In the genomic region with DNA sequence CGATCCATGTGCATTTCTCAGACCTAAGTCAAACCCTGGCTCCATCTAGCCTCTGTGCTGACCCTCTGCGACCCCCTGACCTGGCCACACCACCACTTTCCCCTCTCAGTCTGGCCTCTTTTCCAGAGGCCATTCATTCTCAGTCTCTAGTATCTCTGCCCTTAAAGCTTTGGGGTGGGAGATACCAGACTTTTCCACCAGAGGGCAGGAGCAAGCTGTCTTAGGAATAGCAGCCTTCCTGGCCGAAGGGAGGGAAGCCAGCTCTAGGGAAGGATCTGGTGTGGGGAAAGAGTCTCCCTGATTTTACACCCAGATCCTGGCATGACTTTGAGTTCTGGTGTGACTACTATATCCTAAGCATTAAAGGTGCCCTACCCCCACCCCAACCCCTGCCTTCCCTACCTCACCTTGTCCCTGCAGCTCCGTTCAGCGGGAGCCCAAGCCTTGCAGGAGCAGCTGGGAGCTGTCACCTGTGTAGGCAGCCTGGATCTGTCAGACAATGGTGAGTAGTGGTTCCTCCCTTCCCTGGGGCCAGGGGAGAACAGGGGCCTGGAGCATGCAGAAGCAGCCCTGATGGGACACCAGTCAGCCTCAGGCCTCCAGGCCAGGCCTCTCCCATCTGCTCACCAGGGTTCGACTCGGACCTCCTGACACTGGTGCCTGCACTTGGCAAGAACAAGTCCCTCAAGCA, we compare ENCODE assay signal across 8 cellular contexts. TPM values are rescaled to one million over a fixed set of nuclear protein-coding genes. Genes with fewer than 3 reads are reported as not detected.
DNase-seq lines count a peak whose midpoint lies in the region; ATAC-seq and TF ChIP-seq lines count a peak whose summit lies in the region.

No MANE protein-coding gene starts in this region.

- H3K4me1 Mint-ChIP-seq in T-helper 2 cell treated with Interferon-gamma antibody and Interleukin-4, amounts not matched to agents 5 μg/mL and 100 μg/mL, for 36 hours (ENCODE audit: low read depth), result peaks cover 3% of the 10 kb centered on the region

- DNase-seq in DMS153 (lab: John Stamatoyannopoulos, UW) (peak; percentile 31), NB4 (ENCODE audit: low read depth) (peak; percentile 70), lung microvascular endothelial cell (ENCODE audit: low read depth in 2 of 2) (peak; percentile 63 to 73), vagina (ENCODE audit: extremely low spot score in 2 of 2) (no peak)
- DNase-seq in T-helper 2 cell treated with Interferon-gamma antibody and Interleukin-4, amounts not matched to agents 5 μg/mL and 100 μg/mL, for 36 hours (ENCODE audit: low spot score), result peak; percentile 35
- peak; percentile 61 for DNase-seq in effector CD8-positive, alpha-beta T cell (lab: John Stamatoyannopoulos, UW)

- intact Hi-C loops in vagina (cut with DNase I), result loop anchor here (5.0 kb wide), 1 partner anchor 44 kb away; no protein-coding TSS in a partner anchor

- ATAC-seq in GM21447 (IDR thresholded peaks at IDR 0.05; ENCODE audit: unreplicated experiment) (peak; percentile 59), GM21526 (IDR thresholded peaks at IDR 0.05; ENCODE audit: low FRiP score, unreplicated experiment) (no peak)

- H3K9me3 ChIP-seq in vagina, result no peaks in the 10 kb centered on the region

- H3K4me1 ChIP-seq in vagina, result no peaks in the 10 kb centered on the region

- no peaks in the 10 kb centered on the region for H3K9me3 Mint-ChIP-seq in T-helper 2 cell treated with Interferon-gamma antibody and Interleukin-4, amounts not matched to agents 5 μg/mL and 100 μg/mL, for 36 hours

- no peak overlapping the region for H3K4me3 ChIP-seq in NB4 (ENCODE audit: low read depth, low read length)
- no peak overlapping the region for H3K4me3 ChIP-seq in vagina

- no peaks in the 10 kb centered on the region for H3K36me3 Mint-ChIP-seq in T-helper 2 cell treated with Interferon-gamma antibody and Interleukin-4, amounts not matched to agents 5 μg/mL and 100 μg/mL, for 36 hours (ENCODE audit: low read depth)

- TF ChIP-seq POLR2A in NB4 (IDR thresholded peaks at IDR 0.05; ENCODE audit: extremely low read depth, insufficient read length) (no peak), vagina (IDR thresholded peaks at IDR 0.05) (no peak)

- no peak overlapping the region for H3K4me3 Mint-ChIP-seq in T-helper 2 cell treated with Interferon-gamma antibody and Interleukin-4, amounts not matched to agents 5 μg/mL and 100 μg/mL, for 36 hours

- H3K27ac Mint-ChIP-seq in T-helper 2 cell treated with Interferon-gamma antibody and Interleukin-4, amounts not matched to agents 5 μg/mL and 100 μg/mL, for 36 hours, result peak overlapping the region; percentile 66

- TF ChIP-seq CTCF in NB4 (IDR thresholded peaks at IDR 0.05; ENCODE audit: low read depth, low read length), result peak; percentile 83
- TF ChIP-seq CTCF in vagina (IDR thresholded peaks at IDR 0.05), result peak; percentile 84 to 92 (median 85)

- H3K27me3 ChIP-seq in vagina, result no peaks in the 10 kb centered on the region

- no peak overlapping the region for H3K27ac ChIP-seq in vagina

- H3K36me3 ChIP-seq in vagina, result no peaks in the 10 kb centered on the region

- peaks cover 2% of the 10 kb centered on the region for H3K27me3 Mint-ChIP-seq in T-helper 2 cell treated with Interferon-gamma antibody and Interleukin-4, amounts not matched to agents 5 μg/mL and 100 μg/mL, for 36 hours (ENCODE audit: low read depth)

RNA-seq across cellular contexts. Expression of a gene that starts 6.6 kb away (rescaled TPM):
- total RNA-seq in lung microvascular endothelial cell, result under 0.01 TPM in 1 of 2 replicates, not detected in the other
- total RNA-seq in vagina, result 1.2 TPM

RNA-seq across cellular contexts. Expression of a gene that starts 13.0 kb away (rescaled TPM):
- not detected in 2 replicates for total RNA-seq in lung microvascular endothelial cell
- total RNA-seq in vagina, result not detected

RNA-seq across cellular contexts. Expression of a gene that starts 35.7 kb away (rescaled TPM):
- total RNA-seq in lung microvascular endothelial cell, result 7.6 and 9.7 TPM in 2 replicates
- 18.7 TPM for total RNA-seq in vagina

RNA-seq across cellular contexts. Expression of a gene that starts 56.2 kb away (rescaled TPM):
- total RNA-seq in lung microvascular endothelial cell (59.9 and 77.8 TPM in 2 replicates), vagina (75.6 TPM)

RNA-seq across cellular contexts. Expression of a gene that starts 56.3 kb away (rescaled TPM):
- total RNA-seq in lung microvascular endothelial cell (1.1 and 1.6 TPM in 2 replicates), vagina (1.2 TPM)

Comparison
In these comparisons a context has a peak if more than half of its experiments do, and no peak if none do; other contexts are left out.
1. DNase-seq: peak in DMS153 (single experiment), NB4 (single experiment), T-helper 2 cell treated with Interferon-gamma antibody and Interleukin-4, amounts not matched to agents 5 μg/mL and 100 μg/mL, for 36 hours (single experiment), effector CD8-positive, alpha-beta T cell (single experiment) and lung microvascular endothelial cell (2 of 2); none in vagina (0 of 2).